In the genomic region with DNA sequence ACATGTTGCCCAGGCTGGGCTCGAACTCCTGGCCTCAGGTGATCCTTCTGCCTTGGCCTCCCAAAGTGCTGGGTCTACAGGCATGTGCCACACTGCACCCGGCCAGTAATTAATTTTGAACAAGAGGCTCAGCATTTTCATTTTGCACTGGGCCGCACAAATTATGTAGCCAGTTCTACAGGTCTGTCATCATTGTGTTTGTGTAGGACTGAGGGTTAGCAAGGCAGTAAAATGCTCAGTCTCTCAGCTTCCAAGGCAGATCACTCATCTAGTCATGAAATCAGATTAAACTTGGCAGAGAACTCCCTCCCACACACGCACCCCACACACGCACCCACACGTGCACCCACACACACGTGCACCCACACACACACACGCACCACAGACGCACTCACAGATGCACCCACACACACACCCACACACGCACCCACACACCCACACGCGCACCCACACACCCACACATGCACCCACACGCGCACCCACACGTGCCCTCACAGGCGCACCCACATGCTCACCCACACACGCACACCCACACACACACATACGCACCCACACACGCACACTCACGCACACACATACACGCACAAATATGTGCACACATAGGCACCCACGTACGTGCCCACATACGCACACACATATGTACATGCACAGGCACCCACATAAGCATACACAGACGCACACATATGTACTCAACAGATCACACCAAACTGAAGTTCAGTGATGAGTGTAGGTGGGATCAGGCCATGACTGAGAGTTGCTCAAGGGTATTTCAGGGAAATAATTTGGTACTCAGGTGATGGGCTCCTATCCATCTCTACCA, we compare ENCODE assay signal across 20 cellular contexts. TPM values are rescaled to one million over a fixed set of nuclear protein-coding genes. Genes with fewer than 3 reads are reported as not detected.
DNase-seq lines count a peak whose midpoint lies in the region; ATAC-seq and TF ChIP-seq lines count a peak whose summit lies in the region.
"Had no signal": no experiment of that assay in that cellular context is flagged by ENCODE, and none has a peak within 500 bp of the region (broad histone marks: within the 10 kb centered on the region; RNA-seq: fewer than 3 reads in every experiment).

No MANE protein-coding gene starts in this region.

- in situ Hi-C loops in T47D (cut with HindIII; ENCODE audit: low pct_unique_long_range_greater_than_20kb, low sequenced_read_pairs) = no loop called here

- H3K36me3 Mint-ChIP-seq in endothelial cell (ENCODE audit: low read depth, unreplicated experiment) = peaks cover 5% of the 10 kb centered on the region
- H3K36me3 Mint-ChIP-seq in stimulated activated naive B cell treated with anti-CD40 and anti-IgM and Interleukin-4, amounts not matched to agents 10 μg/mL and 1 μg/mL and 100 μg/mL, for 72 hours = no peaks in the 10 kb centered on the region
- H3K36me3 Mint-ChIP-seq: natural killer cell had no signal

- peaks cover 3% of the 10 kb centered on the region for H3K27me3 Mint-ChIP-seq in endothelial cell (ENCODE audit: unreplicated experiment)
- peaks cover 0 to 7% of the 10 kb centered on the region in 2 donors for H3K27me3 Mint-ChIP-seq in stimulated activated naive B cell treated with anti-CD40 and anti-IgM and Interleukin-4, amounts not matched to agents 10 μg/mL and 1 μg/mL and 100 μg/mL, for 72 hours

- intact Hi-C loops in breast epithelium (cut with DNase I; ENCODE audit: low total_unique reads) (loop anchor here (10.0 kb wide), 1 partner anchor 189 kb away; no protein-coding TSS in a partner anchor), Right ventricle myocardium superior (cut with DNase I) (no loop called here)

- no peak for TF ChIP-seq POLR2A in breast epithelium (IDR thresholded peaks at IDR 0.05)

- DNase-seq in T47D (ENCODE audit: low read depth in 1 of 2, low spot score in 1 of 2) (peak; percentile 78 to 86), breast epithelium (ENCODE audit: low spot score in 2 of 2) (no peak), LNCaP clone FGC (ENCODE audit: low read depth) (peak; percentile 23), endothelial cell (ENCODE audit: low spot score) (no peak), inferior parietal cortex (ENCODE audit: extremely low spot score) (no peak), Right ventricle myocardium superior (no peak)
- no peak for DNase-seq in stimulated activated naive B cell treated with anti-CD40 and anti-IgM and Interleukin-4, amounts not matched to agents 10 μg/mL and 1 μg/mL and 100 μg/mL, for 72 hours
- DNase-seq: activated CD4-positive, alpha-beta T cell treated with anti-CD3 and anti-CD28 coated beads for 1 hour; activated naive CD4-positive, alpha-beta T cell treated with Interleukin-2 at 50 U/mL for 16 hours; central memory CD4-positive, alpha-beta T cell; dermis blood vessel endothelial cell; KBM-7; midbrain; natural killer cell; NCI-H1694 treated with DMSO at 0.1 percent for 48 hours; NCI-H748 treated with DMSO at 0.1 percent for 48 hours; SHP77 treated with DMSO at 0.1 percent for 48 hours had no signal

- H3K36me3 ChIP-seq in breast epithelium = no peaks in the 10 kb centered on the region
- H3K36me3 ChIP-seq: ascending aorta had no signal

- peak overlapping the region; percentile 70 for H3K4me3 Mint-ChIP-seq in endothelial cell (ENCODE audit: unreplicated experiment)
- no peak overlapping the region for H3K4me3 Mint-ChIP-seq in stimulated activated naive B cell treated with anti-CD40 and anti-IgM and Interleukin-4, amounts not matched to agents 10 μg/mL and 1 μg/mL and 100 μg/mL, for 72 hours
- H3K4me3 Mint-ChIP-seq: natural killer cell had no signal

- no peak overlapping the region for H3K27ac ChIP-seq in breast epithelium
- H3K27ac ChIP-seq: ascending aorta, parathyroid adenoma had no signal

- H3K4me1 Mint-ChIP-seq in endothelial cell (ENCODE audit: unreplicated experiment) = peaks cover 8% of the 10 kb centered on the region
- peaks cover 5% of the 10 kb centered on the region in 2 donors for H3K4me1 Mint-ChIP-seq in stimulated activated naive B cell treated with anti-CD40 and anti-IgM and Interleukin-4, amounts not matched to agents 10 μg/mL and 1 μg/mL and 100 μg/mL, for 72 hours
- H3K4me1 Mint-ChIP-seq: natural killer cell had no signal

- no peak for TF ChIP-seq CTCF in breast epithelium (IDR thresholded peaks at IDR 0.05)
- no peak for TF ChIP-seq CTCF in LNCaP clone FGC (IDR thresholded peaks at IDR 0.05; ENCODE audit: control insufficient read depth, extremely low read depth, insufficient read depth)
- TF ChIP-seq CTCF in endothelial cell (IDR thresholded peaks at IDR 0.05; ENCODE audit: unreplicated experiment) = no peak

- no peaks in the 10 kb centered on the region for H3K4me1 ChIP-seq in breast epithelium
- H3K4me1 ChIP-seq: ascending aorta, parathyroid adenoma had no signal

- no peaks in the 10 kb centered on the region for H3K27me3 ChIP-seq in breast epithelium
- H3K27me3 ChIP-seq: ascending aorta had no signal

- no peaks in the 10 kb centered on the region for H3K9me3 Mint-ChIP-seq in endothelial cell (ENCODE audit: unreplicated experiment)
- H3K9me3 Mint-ChIP-seq in stimulated activated naive B cell treated with anti-CD40 and anti-IgM and Interleukin-4, amounts not matched to agents 10 μg/mL and 1 μg/mL and 100 μg/mL, for 72 hours = peaks cover 0 to 3% of the 10 kb centered on the region in 2 donors
- H3K9me3 Mint-ChIP-seq: natural killer cell had no signal

- H3K4me3 ChIP-seq in breast epithelium (no peak overlapping the region), LNCaP clone FGC (ENCODE audit: low read depth, low read length) (no peak overlapping the region)
- H3K4me3 ChIP-seq: ascending aorta had no signal

- H3K9me3 ChIP-seq in breast epithelium = no peaks in the 10 kb centered on the region
- H3K9me3 ChIP-seq: ascending aorta had no signal

- no peak overlapping the region for H3K27ac Mint-ChIP-seq in endothelial cell (ENCODE audit: unreplicated experiment)
- H3K27ac Mint-ChIP-seq in stimulated activated naive B cell treated with anti-CD40 and anti-IgM and Interleukin-4, amounts not matched to agents 10 μg/mL and 1 μg/mL and 100 μg/mL, for 72 hours = peak overlapping the region; percentile 0
- H3K27ac Mint-ChIP-seq: natural killer cell had no signal

- no peak for ATAC-seq in stimulated activated naive B cell treated with anti-CD40 and anti-IgM and Interleukin-4, amounts not matched to agents 10 μg/mL and 1 μg/mL and 100 μg/mL, for 72 hours (replicated peaks)
- ATAC-seq in GM18502 (IDR thresholded peaks at IDR 0.05; ENCODE audit: poor library complexity, unreplicated experiment) = no peak
- no peak for ATAC-seq in Right ventricle myocardium superior (ENCODE audit: poor library complexity)

RNA-seq across cellular contexts. Expression of a gene that starts 27.8 kb away (rescaled TPM):
- total RNA-seq in breast epithelium (1 to 10 TPM; 2.9 to 9.5 (median 8.5) TPM), endothelial cell (ENCODE audit: unreplicated experiment) (5.7 TPM), Right ventricle myocardium superior (0.97 TPM)

RNA-seq across cellular contexts. Expression of a gene that starts 53.1 kb away (rescaled TPM):
- total RNA-seq in breast epithelium = 100 to 1,000 TPM in 2 of 3 donors, 10 to 100 TPM in 1; 62.6 to 256 (median 132) TPM
- total RNA-seq in endothelial cell (ENCODE audit: unreplicated experiment) = 6.1 TPM
- 105 TPM for total RNA-seq in Right ventricle myocardium superior

Comparison
In these comparisons a context has a peak if more than half of its experiments do, and no peak if none do; other contexts are left out.
1. DNase-seq: peak in T47D (2 of 2) and LNCaP clone FGC (single experiment); none in breast epithelium (0 of 2), endothelial cell (single experiment), stimulated activated naive B cell treated with anti-CD40 and anti-IgM and Interleukin-4, amounts not matched to agents 10 μg/mL and 1 μg/mL and 100 μg/mL, for 72 hours (single experiment), inferior parietal cortex (single experiment) and Right ventricle myocardium superior (single experiment).